8 cellular contexts compared by ENCODE assay signal in the genomic region with DNA sequence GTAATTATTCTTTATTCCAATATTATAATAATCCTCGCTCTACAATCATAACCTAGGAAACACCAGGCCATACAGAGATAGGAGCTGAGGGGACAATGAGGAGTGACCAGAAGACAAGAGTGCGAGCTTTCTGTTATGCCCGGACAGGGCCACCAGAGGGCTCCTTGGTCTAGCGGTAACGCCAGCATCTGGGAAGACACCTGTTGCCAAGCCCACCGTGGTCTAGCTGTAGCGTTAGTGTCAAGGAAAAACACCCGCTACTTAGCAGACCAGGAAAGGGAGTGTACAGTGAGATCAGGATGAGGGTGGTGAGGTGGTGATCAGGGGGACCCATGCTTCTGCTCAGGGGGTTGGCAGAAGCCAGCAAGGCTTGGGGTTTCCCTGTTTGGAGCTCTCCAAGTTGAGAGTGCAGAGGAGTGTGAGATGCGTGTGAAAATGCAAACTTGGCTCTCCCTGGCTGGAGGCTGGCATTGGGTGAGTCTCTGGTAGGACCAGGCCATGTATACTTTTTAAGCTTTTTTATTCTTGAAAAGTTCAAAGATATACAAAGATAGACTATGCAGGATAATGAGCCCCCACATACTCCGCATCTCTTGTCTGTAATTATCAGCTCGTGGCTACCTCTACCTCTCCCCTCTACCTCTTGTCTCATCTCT. TPM values are rescaled to one million over a fixed set of nuclear protein-coding genes. Genes with fewer than 3 reads are reported as not detected.
DNase-seq lines count a peak whose midpoint lies in the region; ATAC-seq, FAIRE-seq and TF ChIP-seq lines count a peak whose summit lies in the region.
"Not testable (repeated sequence)": the region's sequence is repeated elsewhere in the genome, so short reads cannot be mapped to it uniquely, and the experiment has no call there.

No MANE protein-coding gene starts in this region.

- peak; percentile 29; the same call in 1 of the 2 replicates for TF ChIP-seq RAD21 in GM12878 (IDR thresholded peaks at IDR 0.05; ENCODE audit: insufficient read depth, low read depth, low read length)
- peak; percentile 38 to 45 for TF ChIP-seq RAD21 in liver (IDR thresholded peaks at IDR 0.05)

- not testable (repeated sequence) for H3K9me3 ChIP-seq in Caco-2; GM12878 (replicated peaks; ENCODE audit: control insufficient read depth, insufficient read depth, low read length); liver (ENCODE audit: control insufficient read depth in 4 of 4, low read length in 3 of 4); prostate gland

- not testable (repeated sequence) for FAIRE-seq in GM12878 (lab: Jason Lieb, UNC)

- not testable (repeated sequence) for H3K4me3 Mint-ChIP-seq in Caco-2 (ENCODE audit: unreplicated experiment); type B pancreatic cell

- SMC1A ChIA-PET in GM12878 (lab: Charles Lee; ENCODE audit: uncharacterized antibody, unreplicated experiment): interaction anchor here (0.8 kb wide), 1 partner anchor 70 kb away, joined by 3 read pairs; no protein-coding TSS in a partner anchor

- H3K27ac ChIP-seq in GM12878 (ENCODE audit: control insufficient read depth, insufficient read depth); liver (ENCODE audit: low read depth in 1 of 2, low read length in 2 of 2); prostate gland: not testable (repeated sequence)

- H3K4me1 ChIP-seq in Caco-2; GM12878 (ENCODE audit: control insufficient read depth, insufficient read depth, low read length); liver (ENCODE audit: control insufficient read depth in 4 of 4, insufficient read depth in 4 of 4, low read length in 3 of 4); prostate gland (replicated peaks): not testable (repeated sequence)

- H3K79me2 ChIP-seq in GM12878 (ENCODE audit: control insufficient read depth, insufficient read depth, low read length): not testable (repeated sequence)

- CTCF ChIA-PET in Caco-2 (lab: Charles Lee): not testable (repeated sequence)
- CTCF ChIA-PET in GM12878 (lab: Yijun Ruan, JAX): interaction anchor here (0.9 to 1.3 kb wide), 2 partner anchors 76 to 200 kb away, joined by 5 to 6 read pairs; no protein-coding TSS in a partner anchor

- DNase-seq in Caco-2 (peak; percentile 63 to 64), prostate gland (ENCODE audit: low spot score) (peak; percentile 7), type B pancreatic cell (ENCODE audit: extremely low spot score, unreplicated experiment) (peak; percentile 68)
- DNase-seq in NB4 (ENCODE audit: low read depth); GM12878 (ENCODE audit: low read depth, low spot score); fibroblast of pulmonary artery (ENCODE audit: low read depth): not testable (repeated sequence)
- peak; percentile 51 to 59 for DNase-seq in activated CD4-positive, alpha-beta T cell treated with anti-CD3 and anti-CD28 coated beads, Interleukin-2, amount 50 U/mL, for 48 hours

- not testable (repeated sequence) for H2AFZ ChIP-seq in GM12878 (ENCODE audit: control insufficient read depth, low read depth, low read length)

- not testable (repeated sequence) for H3K36me3 Mint-ChIP-seq in Caco-2 (ENCODE audit: insufficient read depth, unreplicated experiment); type B pancreatic cell

- not testable (repeated sequence) for H3K36me3 ChIP-seq in Caco-2 (ENCODE audit: control insufficient read depth, insufficient read depth, low read length); GM12878 (ENCODE audit: control insufficient read depth in 2 of 2, insufficient read depth in 2 of 2, low read length in 1 of 2); liver (ENCODE audit: control insufficient read depth in 4 of 4, insufficient read depth in 3 of 4, low read depth in 1 of 4, low read length in 3 of 4); prostate gland

- not testable (repeated sequence) for H3K4me3 ChIP-seq in Caco-2 (ENCODE audit: low read depth, low read length); NB4 (ENCODE audit: low read depth, low read length); GM12878; fibroblast of pulmonary artery (replicated peaks; ENCODE audit: low read depth, low read length); liver (ENCODE audit: low read depth in 1 of 3, low read length in 3 of 3); prostate gland

- not testable (repeated sequence) for TF ChIP-seq EP300 in GM12878 (IDR thresholded peaks at IDR 0.05; ENCODE audit: borderline replicate concordance in 1 of 2, control insufficient read depth in 1 of 2, low read depth in 2 of 2, low read length in 2 of 2)

- H3K9me3 Mint-ChIP-seq in Caco-2 (ENCODE audit: unreplicated experiment); type B pancreatic cell: not testable (repeated sequence)

- POLR2A ChIA-PET in Caco-2 (lab: Charles Lee); GM12878 (lab: Charles Lee): not testable (repeated sequence)

- H3K27me3 ChIP-seq in Caco-2 (replicated peaks; ENCODE audit: control insufficient read depth, insufficient read depth, low read length); GM12878 (replicated peaks in 1 of 2; ENCODE audit: control insufficient read depth in 2 of 2, insufficient read depth in 2 of 2, low read length in 1 of 2); liver (ENCODE audit: control insufficient read depth in 4 of 4, insufficient read depth in 4 of 4, low read length in 3 of 4); prostate gland (replicated peaks; ENCODE audit: insufficient read depth): not testable (repeated sequence)

- not testable (repeated sequence) for H4K20me1 ChIP-seq in GM12878 (ENCODE audit: control insufficient read depth, insufficient read depth)

- not testable (repeated sequence) for H3K9ac ChIP-seq in GM12878 (ENCODE audit: control insufficient read depth, insufficient read depth, low read length); liver (ENCODE audit: low read depth in 1 of 2, low read length in 2 of 2)

- not testable (repeated sequence) for TF ChIP-seq POLR2A in NB4 (IDR thresholded peaks at IDR 0.05; ENCODE audit: extremely low read depth, insufficient read length); GM12878 (IDR thresholded peaks at IDR 0.05; ENCODE audit: low read depth, low read length); prostate gland (IDR thresholded peaks at IDR 0.05)

- intact Hi-C loops in Caco-2 (cut with micrococcal nuclease; ENCODE audit: unreplicated experiment); GM12878 (cut with micrococcal nuclease; ENCODE audit: unreplicated experiment); prostate gland (cut with DNase I): not testable (repeated sequence)

- not testable (repeated sequence) for H3K4me2 ChIP-seq in GM12878 (ENCODE audit: control insufficient read depth, insufficient read depth)

- in situ Hi-C loops in GM12878 (cut with MboI): not testable (repeated sequence)

- WGBS in GM12878 (ENCODE audit: insufficient coverage, insufficient replicate concordance, low lambda C conversion rate, missing lambda C conversion rate): 0% methylated on average over 6 of the region's 11 CpGs
- 4% methylated on average over 8 of the region's 11 CpGs for WGBS in liver
- WGBS in prostate gland: 9% methylated on average over 9 of the region's 11 CpGs

- not testable (repeated sequence) for H3K27me3 Mint-ChIP-seq in Caco-2 (ENCODE audit: insufficient read depth, unreplicated experiment); type B pancreatic cell

- not testable (repeated sequence) for BruUV-seq in Caco-2 (replicated peaks; lab: Mats Ljungman, UMichigan); GM12878 (replicated peaks; lab: Mats Ljungman, UMichigan)

- ATAC-seq in GM12878: peak; percentile 56

- peak in 1 of 2 experiments; percentile 3 for TF ChIP-seq CTCF in Caco-2 (IDR thresholded peaks at IDR 0.05; ENCODE audit: insufficient read depth in 1 of 2, low read depth in 1 of 2, low read length in 1 of 2, severe bottlenecking in 1 of 2, unreplicated experiment in 1 of 2)
- peak; percentile 25 for TF ChIP-seq CTCF in NB4 (IDR thresholded peaks at IDR 0.05; ENCODE audit: low read depth, low read length)
- peak; percentile 19 to 43 (median 38); a peak in 5 of 6 replicates for TF ChIP-seq CTCF in GM12878 (IDR thresholded peaks at IDR 0.05 in 2 of 3, conservative IDR thresholded peaks at IDR 0.05 in 1 of 3; ENCODE audit: control insufficient read depth in 2 of 3, extremely low read depth in 1 of 3, insufficient read depth in 1 of 3, low read depth in 3 of 3, low read length in 3 of 3)
- TF ChIP-seq CTCF in fibroblast of pulmonary artery (IDR thresholded peaks at IDR 0.05; ENCODE audit: low read length, missing control alignments): peak; percentile 21
- peak; percentile 23 for TF ChIP-seq CTCF in liver (IDR thresholded peaks at IDR 0.05; ENCODE audit: low read depth, low read length, missing input control)
- TF ChIP-seq CTCF in prostate gland (IDR thresholded peaks at IDR 0.05): peak in 1 of 4 experiments; percentile 56
- peak; percentile 59 for TF ChIP-seq CTCF in type B pancreatic cell (conservative IDR thresholded peaks at IDR 0.05)

- RAD21 ChIA-PET in GM12878 (lab: Charles Lee; ENCODE audit: unreplicated experiment): not testable (repeated sequence)

- H3K4me1 Mint-ChIP-seq in Caco-2 (ENCODE audit: low read depth, unreplicated experiment); type B pancreatic cell (ENCODE audit: unreplicated experiment): not testable (repeated sequence)

- H3K27ac Mint-ChIP-seq in Caco-2 (ENCODE audit: unreplicated experiment); type B pancreatic cell: not testable (repeated sequence)

RNA-seq across cellular contexts. Expression of gene POLR2J, which starts 1.4 kb away (rescaled TPM):
- total RNA-seq in Caco-2 (2022) (68.1 and 70.0 TPM in 2 replicates), GM12878 (2014; rRNA removed) (66.3 and 73.5 TPM in 2 replicates), GM12878 (2014; rRNA removed; fragmentation: Illumina TruSeq; extraction: Trizol) (73.8 and 78.0 TPM in 2 replicates), GM12878 (2021) (47.8 and 49.2 TPM in 2 replicates), liver (10 to 100 TPM in 1 of 2 donors, 1 to 10 TPM in 1; 9.6 to 17.4 TPM), prostate gland (10 to 100 TPM; 23.2 to 46.4 TPM), type B pancreatic cell (ENCODE audit: low replicate concordance) (45.2 and 48.1 TPM in 2 replicates)
- total RNA-seq in GM12878 (2013; cell fraction: nucleolus; rRNA removed): 18.6 and 25.8 TPM in 2 replicates
- polyA plus RNA-seq in GM12878 (2011; ENCODE audit: low read depth): 14.7 TPM
- polyA plus RNA-seq in GM12878 (2011; rRNA removed) (39.8 and 76.8 TPM in 2 replicates), GM12878 (2014; fragmentation: Illumina TruSeq; extraction: Trizol) (83.8 and 119 TPM in 2 replicates), GM12878 (2014; fragmentation: Nextera tagmentation; extraction: Ambion mirVana) (10 to 100 TPM; 16.4 to 43.4 TPM), GM12878 (2014; rRNA removed) (99.6 and 105 TPM in 2 replicates), GM12878 (2016; fragmentation: Nextera tagmentation; extraction: Ambion mirVana) (100 to 1,000 TPM; 110 to 116 TPM), liver (10 to 100 TPM; 43.6 to 50.3 TPM)
- 90.1 and 134 TPM in 2 replicates for polyA plus RNA-seq in GM12878 (2011; cell fraction: cytosol; rRNA removed)
- polyA plus RNA-seq in GM12878 (2011; cell fraction: nucleus; rRNA removed): 55.3 and 57.1 TPM in 2 replicates
- 68.0 and 85.8 TPM in 2 replicates for polyA plus RNA-seq in GM12878 (2012)
- polyA minus RNA-seq in GM12878 (2011; rRNA and poly(A)+ RNA removed): 16.8 and 42.1 TPM in 2 replicates
- 11.5 and 15.6 TPM in 2 replicates for polyA minus RNA-seq in GM12878 (2011; cell fraction: cytosol; rRNA and poly(A)+ RNA removed)
- polyA minus RNA-seq in GM12878 (2011; cell fraction: nucleus; rRNA and poly(A)+ RNA removed): 67.7 and 94.0 TPM in 2 replicates

RNA-seq across cellular contexts. Expression of gene LRWD1, which starts 15.3 kb away (rescaled TPM):
- total RNA-seq in Caco-2 (2022) (23.6 and 25.3 TPM in 2 replicates), GM12878 (2014; rRNA removed) (22.1 and 26.3 TPM in 2 replicates), GM12878 (2014; rRNA removed; fragmentation: Illumina TruSeq; extraction: Trizol) (21.5 and 26.0 TPM in 2 replicates), GM12878 (2021) (52.3 and 53.3 TPM in 2 replicates), liver (10 to 100 TPM; 14.3 to 15.3 TPM), prostate gland (10 to 100 TPM; 12.8 to 57.7 TPM), type B pancreatic cell (ENCODE audit: low replicate concordance) (16.5 and 23.5 TPM in 2 replicates)
- total RNA-seq in GM12878 (2013; cell fraction: nucleolus; rRNA removed): 14.5 and 20.6 TPM in 2 replicates
- polyA plus RNA-seq in GM12878 (2011; ENCODE audit: low read depth): 7.6 TPM
- polyA plus RNA-seq in GM12878 (2011; rRNA removed) (10.3 and 22.4 TPM in 2 replicates), GM12878 (2014; fragmentation: Illumina TruSeq; extraction: Trizol) (6.1 and 18.2 TPM in 2 replicates), GM12878 (2014; fragmentation: Nextera tagmentation; extraction: Ambion mirVana) (1 to 10 TPM in 1 of 2 experiments, under 1 TPM in 1; 0.40 to 2.0 TPM), GM12878 (2014; rRNA removed) (64.4 and 72.4 TPM in 2 replicates), GM12878 (2016; fragmentation: Nextera tagmentation; extraction: Ambion mirVana) (10 to 100 TPM; 54.8 to 57.1 TPM), liver (10 to 100 TPM in 1 of 2 donors, 1 to 10 TPM in 1; 8.6 to 11.6 TPM)
- polyA plus RNA-seq in GM12878 (2011; cell fraction: cytosol; rRNA removed): 31.1 and 46.1 TPM in 2 replicates
- 48.4 and 79.5 TPM in 2 replicates for polyA plus RNA-seq in GM12878 (2011; cell fraction: nucleus; rRNA removed)
- 14.6 and 16.7 TPM in 2 replicates for polyA plus RNA-seq in GM12878 (2012)
- 18.4 and 27.2 TPM in 2 replicates for polyA minus RNA-seq in GM12878 (2011; rRNA and poly(A)+ RNA removed)
- 13.2 and 19.0 TPM in 2 replicates for polyA minus RNA-seq in GM12878 (2011; cell fraction: cytosol; rRNA and poly(A)+ RNA removed)
- 14.1 and 29.3 TPM in 2 replicates for polyA minus RNA-seq in GM12878 (2011; cell fraction: nucleus; rRNA and poly(A)+ RNA removed)

RNA-seq across cellular contexts. Expression of gene ALKBH4, which starts 15.4 kb away (rescaled TPM):
- total RNA-seq in Caco-2 (2022): 13.8 and 15.0 TPM in 2 replicates
- total RNA-seq in GM12878 (2013; cell fraction: nucleolus; rRNA removed): 7.4 and 13.0 TPM in 2 replicates
- 14.6 and 16.9 TPM in 2 replicates for total RNA-seq in GM12878 (2014; rRNA removed)
- total RNA-seq in GM12878 (2014; rRNA removed; fragmentation: Illumina TruSeq; extraction: Trizol): 5.6 and 6.1 TPM in 2 replicates
- total RNA-seq in GM12878 (2021): 11.9 and 14.8 TPM in 2 replicates
- 2.5 TPM for polyA plus RNA-seq in GM12878 (2011; ENCODE audit: low read depth)
- polyA plus RNA-seq in GM12878 (2011; rRNA removed): 2.2 and 4.7 TPM in 2 replicates
- 7.6 and 12.6 TPM in 2 replicates for polyA plus RNA-seq in GM12878 (2011; cell fraction: cytosol; rRNA removed)
- 3.2 and 5.7 TPM in 2 replicates for polyA plus RNA-seq in GM12878 (2011; cell fraction: nucleus; rRNA removed)
- 7.5 and 7.6 TPM in 2 replicates for polyA plus RNA-seq in GM12878 (2012)
- polyA plus RNA-seq in GM12878 (2014; fragmentation: Illumina TruSeq; extraction: Trizol): 3.1 and 4.4 TPM in 2 replicates
- 1 to 10 TPM; 4.1 to 9.1 TPM for polyA plus RNA-seq in GM12878 (2014; fragmentation: Nextera tagmentation; extraction: Ambion mirVana)
- polyA plus RNA-seq in GM12878 (2014; rRNA removed): 14.8 and 16.4 TPM in 2 replicates
- polyA plus RNA-seq in GM12878 (2016; fragmentation: Nextera tagmentation; extraction: Ambion mirVana): 10 to 100 TPM; 13.6 to 15.7 TPM
- 1.8 and 2.9 TPM in 2 replicates for polyA minus RNA-seq in GM12878 (2011; rRNA and poly(A)+ RNA removed)
- polyA minus RNA-seq in GM12878 (2011; cell fraction: cytosol; rRNA and poly(A)+ RNA removed): 1.2 and 3.3 TPM in 2 replicates
- polyA minus RNA-seq in GM12878 (2011; cell fraction: nucleus; rRNA and poly(A)+ RNA removed): 2.4 and 4.1 TPM in 2 replicates
- 1 to 10 TPM; 6.9 to 8.7 TPM for total RNA-seq in liver
- polyA plus RNA-seq in liver: 1 to 10 TPM; 5.7 to 6.9 TPM
- total RNA-seq in prostate gland: 10 to 100 TPM; 25.2 to 27.0 TPM
- total RNA-seq in type B pancreatic cell (ENCODE audit: low replicate concordance): 11.2 and 13.3 TPM in 2 replicates

RNA-seq across cellular contexts. Expression of gene RASA4B, which starts 37.5 kb away (rescaled TPM):
- 2.9 and 3.2 TPM in 2 replicates for total RNA-seq in Caco-2 (2022)
- total RNA-seq in GM12878 (2013; cell fraction: nucleolus; rRNA removed): 39.4 and 41.8 TPM in 2 replicates
- 8.1 and 12.1 TPM in 2 replicates for total RNA-seq in GM12878 (2014; rRNA removed)
- total RNA-seq in GM12878 (2014; rRNA removed; fragmentation: Illumina TruSeq; extraction: Trizol): 5.4 and 5.8 TPM in 2 replicates
- total RNA-seq in GM12878 (2021): 12.7 and 14.8 TPM in 2 replicates
- polyA plus RNA-seq in GM12878 (2011; ENCODE audit: low read depth): 2.2 TPM
- 2.7 and 5.2 TPM in 2 replicates for polyA plus RNA-seq in GM12878 (2011; rRNA removed)
- polyA plus RNA-seq in GM12878 (2011; cell fraction: cytosol; rRNA removed): 7.3 and 9.4 TPM in 2 replicates
- 33.0 and 37.5 TPM in 2 replicates for polyA plus RNA-seq in GM12878 (2011; cell fraction: nucleus; rRNA removed)
- 12.7 and 17.1 TPM in 2 replicates for polyA plus RNA-seq in GM12878 (2012)
- 0.73 and 6.2 TPM in 2 replicates for polyA plus RNA-seq in GM12878 (2014; fragmentation: Illumina TruSeq; extraction: Trizol)
- polyA plus RNA-seq in GM12878 (2014; fragmentation: Nextera tagmentation; extraction: Ambion mirVana): under 1 TPM; 0.10 to 0.31 TPM
- polyA plus RNA-seq in GM12878 (2014; rRNA removed): 16.4 and 18.8 TPM in 2 replicates
- 1 to 10 TPM; 6.5 TPM for polyA plus RNA-seq in GM12878 (2016; fragmentation: Nextera tagmentation; extraction: Ambion mirVana)
- 7.0 and 7.8 TPM in 2 replicates for polyA minus RNA-seq in GM12878 (2011; rRNA and poly(A)+ RNA removed)
- 2.7 and 3.3 TPM in 2 replicates for polyA minus RNA-seq in GM12878 (2011; cell fraction: cytosol; rRNA and poly(A)+ RNA removed)
- polyA minus RNA-seq in GM12878 (2011; cell fraction: nucleus; rRNA and poly(A)+ RNA removed): 7.0 and 10.6 TPM in 2 replicates
- total RNA-seq in liver: 1 to 10 TPM in 1 of 2 donors, under 1 TPM in 1; 0.75 to 4.8 TPM
- polyA plus RNA-seq in liver: under 1 TPM; 0.62 to 0.72 TPM
- 10 to 100 TPM in 1 of 2 donors, 1 to 10 TPM in 1; 2.0 to 25.7 TPM for total RNA-seq in prostate gland
- total RNA-seq in type B pancreatic cell (ENCODE audit: low replicate concordance): 5.5 and 7.1 TPM in 2 replicates

RNA-seq across cellular contexts. Expression of gene ORAI2, which starts 46.7 kb away (rescaled TPM):
- total RNA-seq in Caco-2 (2022) (19.4 and 20.2 TPM in 2 replicates), GM12878 (2014; rRNA removed) (47.4 and 57.8 TPM in 2 replicates), GM12878 (2014; rRNA removed; fragmentation: Illumina TruSeq; extraction: Trizol) (18.8 and 19.7 TPM in 2 replicates), GM12878 (2021) (76.0 and 76.2 TPM in 2 replicates), liver (10 to 100 TPM in 1 of 2 donors, 1 to 10 TPM in 1; 5.5 to 10.3 TPM), prostate gland (10 to 100 TPM; 20.5 to 24.8 TPM), type B pancreatic cell (ENCODE audit: low replicate concordance) (23.1 and 34.9 TPM in 2 replicates)
- 58.5 and 75.7 TPM in 2 replicates for total RNA-seq in GM12878 (2013; cell fraction: nucleolus; rRNA removed)
- polyA plus RNA-seq in GM12878 (2011; ENCODE audit: low read depth): 13.3 TPM
- polyA plus RNA-seq in GM12878 (2011; rRNA removed) (19.8 and 35.9 TPM in 2 replicates), GM12878 (2014; fragmentation: Illumina TruSeq; extraction: Trizol) (6.7 and 18.0 TPM in 2 replicates), GM12878 (2014; fragmentation: Nextera tagmentation; extraction: Ambion mirVana) (1 to 10 TPM; 5.8 to 8.0 TPM), GM12878 (2014; rRNA removed) (72.6 and 75.6 TPM in 2 replicates), GM12878 (2016; fragmentation: Nextera tagmentation; extraction: Ambion mirVana) (100 to 1,000 TPM in 1 of 2 experiments, 10 to 100 TPM in 1; 85.0 to 111 TPM), liver (1 to 10 TPM; 1.3 to 4.0 TPM)
- 93.9 and 138 TPM in 2 replicates for polyA plus RNA-seq in GM12878 (2011; cell fraction: cytosol; rRNA removed)
- polyA plus RNA-seq in GM12878 (2011; cell fraction: nucleus; rRNA removed): 24.8 and 48.1 TPM in 2 replicates
- polyA plus RNA-seq in GM12878 (2012): 39.8 and 46.0 TPM in 2 replicates
- 68.1 and 120 TPM in 2 replicates for polyA minus RNA-seq in GM12878 (2011; rRNA and poly(A)+ RNA removed)
- 36.6 and 53.6 TPM in 2 replicates for polyA minus RNA-seq in GM12878 (2011; cell fraction: cytosol; rRNA and poly(A)+ RNA removed)
- polyA minus RNA-seq in GM12878 (2011; cell fraction: nucleus; rRNA and poly(A)+ RNA removed): 9.7 and 27.0 TPM in 2 replicates
